29 cellular contexts compared by ENCODE assay signal in the genomic region with DNA sequence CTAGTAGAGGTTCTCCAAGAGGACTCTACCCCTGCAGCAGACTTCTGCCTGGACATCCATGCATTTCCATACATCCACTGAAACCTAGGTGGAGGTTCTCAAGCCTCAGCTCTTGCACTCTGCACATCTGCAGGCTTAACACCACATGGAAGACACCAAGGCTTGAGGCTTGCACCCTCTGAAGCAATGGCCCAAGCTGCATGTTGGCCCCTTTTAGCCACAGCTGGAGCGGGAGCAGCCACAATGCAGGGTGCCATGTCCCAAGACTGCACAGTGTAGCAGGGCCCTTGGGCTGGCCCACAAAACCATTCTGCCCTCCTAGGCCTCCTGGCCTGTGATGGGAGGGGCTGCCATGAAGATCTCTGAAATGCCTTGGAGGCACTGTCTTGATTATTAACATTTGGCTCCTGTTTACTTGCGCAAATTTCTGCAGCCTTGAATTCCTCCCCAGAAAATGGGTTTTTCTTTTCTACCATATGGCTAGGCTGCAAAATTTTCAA.
"Had no signal": no experiment of that assay in that cellular context is flagged by ENCODE, and none has a peak within 500 bp of the region (broad histone marks: within the 10 kb centered on the region; RNA-seq: fewer than 3 reads in every experiment).

No MANE protein-coding gene starts in this region.

- H3K27me3 ChIP-seq: left lung, neural progenitor cell, neutrophil, right lobe of liver, suprapubic skin, tibial artery, uterus had no signal

- H3K27ac Mint-ChIP-seq: immature natural killer cell; mesothelial cell of epicardium; natural killer cell; nephron progenitor cell; neural progenitor cell; stimulated activated naive B cell treated with anti-CD40 and anti-IgM and Interleukin-4, amounts not matched to agents 10 μg/mL and 1 μg/mL and 100 μg/mL, for 72 hours; stimulated activated naive CD8-positive, alpha-beta T cell treated with anti-CD3 and anti-CD28 coated beads, Interleukin-15, Interleukin-2, amounts not matched to agents 100 ng/mL and 50 ng/mL, for 24 hours; type B pancreatic cell had no signal

- H2AFZ ChIP-seq: neural progenitor cell, parathyroid adenoma had no signal

- FAIRE-seq: islet of Langerhans, kidney had no signal

- H3K4me1 Mint-ChIP-seq: immature natural killer cell; naive B cell; natural killer cell; stimulated activated naive B cell treated with anti-CD40 and anti-IgM and Interleukin-4, amounts not matched to agents 10 μg/mL and 1 μg/mL and 100 μg/mL, for 72 hours had no signal

- ATAC-seq: left colon; left lung; natural killer cell; psoas muscle; right lobe of liver; stimulated activated naive B cell treated with anti-CD40 and anti-IgM and Interleukin-4, amounts not matched to agents 10 μg/mL and 1 μg/mL and 100 μg/mL, for 72 hours had no signal

- H3K27me3 Mint-ChIP-seq: naive B cell; stimulated activated naive B cell treated with anti-CD40 and anti-IgM and Interleukin-4, amounts not matched to agents 10 μg/mL and 1 μg/mL and 100 μg/mL, for 72 hours; stimulated activated naive CD8-positive, alpha-beta T cell treated with anti-CD3 and anti-CD28 coated beads, Interleukin-15, Interleukin-2, amounts not matched to agents 100 ng/mL and 50 ng/mL, for 24 hours; type B pancreatic cell had no signal

- H3K9me3 ChIP-seq: psoas muscle, right lobe of liver, thoracic aorta, uterus had no signal

- H3K27ac ChIP-seq: left lung, lower lobe of right lung, neural progenitor cell, neutrophil, parathyroid adenoma, psoas muscle, right lobe of liver, suprapubic skin, thoracic aorta, tibial artery, uterus had no signal

- H3K4me3 ChIP-seq: left lung, lower lobe of right lung, neural progenitor cell, psoas muscle, right lobe of liver, smooth muscle cell, suprapubic skin, thoracic aorta, tibial artery, uterus had no signal

- H3K4me1 ChIP-seq: left lung, lower lobe of right lung, parathyroid adenoma, psoas muscle, right lobe of liver, suprapubic skin, uterus had no signal

- H3K4me3 Mint-ChIP-seq: immature natural killer cell; mesothelial cell of epicardium; natural killer cell; nephron progenitor cell; neural progenitor cell; stimulated activated naive B cell treated with anti-CD40 and anti-IgM and Interleukin-4, amounts not matched to agents 10 μg/mL and 1 μg/mL and 100 μg/mL, for 72 hours; stimulated activated naive CD8-positive, alpha-beta T cell treated with anti-CD3 and anti-CD28 coated beads, Interleukin-15, Interleukin-2, amounts not matched to agents 100 ng/mL and 50 ng/mL, for 24 hours; type B pancreatic cell had no signal

- H3K4me2 ChIP-seq: neural progenitor cell, smooth muscle cell had no signal

- H3K9ac ChIP-seq: neural progenitor cell, parathyroid adenoma had no signal

- H3K36me3 ChIP-seq: left lung, lower lobe of right lung, neural progenitor cell, neutrophil, right lobe of liver, suprapubic skin, thoracic aorta, tibial artery, uterus had no signal

- H3K79me2 ChIP-seq: parathyroid adenoma had no signal

- DNase-seq: hippocampal formation; immature natural killer cell; kidney; left colon; left lung; lower lobe of right lung; mammary epithelial cell; mesenchymal stem cell; naive B cell; natural killer cell; nephron progenitor cell; occipital lobe; psoas muscle; right lobe of liver; stimulated activated CD4-positive, alpha-beta T cell treated with anti-CD3 and anti-CD28 coated beads, Interleukin-1b, Interleukin-23, amount 100 ng/mL, for 48 hours; stimulated activated CD4-positive, alpha-beta T cell treated with anti-CD3 and anti-CD28 coated beads, Interleukin-2, amount 100 ng/mL, for 48 hours; stimulated activated naive B cell treated with anti-CD40 and anti-IgM and Interleukin-4, amounts not matched to agents 10 μg/mL and 1 μg/mL and 100 μg/mL, for 72 hours; tibial artery; uterus had no signal
